ENCODE assay signal across 1 cellular context in genomic region chr2:28990445-28990844, GRCh38.
TF ChIP-seq lines count a peak whose summit lies in the region.

No MANE protein-coding gene starts in this region.

TF ChIP-seq in IMR-90, 13 proteins besides CTCF, POLR2A, EP300 and RAD21 (continued from another document):
- TF ChIP-seq CHD1 (IDR thresholded peaks at IDR 0.05; ENCODE audit: low read depth, low read length): no peak
